Comparison of ENCODE assay signal across 1 cellular context in genomic region chr13:71837582-71837981, GRCh38.
TF ChIP-seq lines count a peak whose summit lies in the region.
"Not testable (repeated sequence)": the region's sequence is repeated elsewhere in the genome, so short reads cannot be mapped to it uniquely, and the experiment has no call there.

No MANE protein-coding gene starts in this region.

- not testable (repeated sequence) for H3K4me1 ChIP-seq in HEK293 (ENCODE audit: control insufficient read depth, insufficient read depth, low read length)

- not testable (repeated sequence) for H3K27ac ChIP-seq in HEK293 (ENCODE audit: extremely low read depth, low read depth, low read length)

- CTCF ChIA-PET in HEK293 (lab: Yijun Ruan, JAX), result not testable (repeated sequence)

- not testable (repeated sequence) for TF ChIP-seq CTCF in HEK293 (tag by site-specific recombination; IDR thresholded peaks at IDR 0.05)

- not testable (repeated sequence) for H3K36me3 ChIP-seq in HEK293 (ENCODE audit: control insufficient read depth in 2 of 2, insufficient read depth in 1 of 2, low read length in 2 of 2)

- POLR2A ChIA-PET in HEK293 (lab: Yijun Ruan, JAX), result not testable (repeated sequence)

- H3K4me3 ChIP-seq in HEK293 (ENCODE audit: low read depth, low read length), result not testable (repeated sequence)

- H3K9me3 ChIP-seq in HEK293 (ENCODE audit: control insufficient read depth, insufficient read depth, low read depth, low read length), result not testable (repeated sequence)

TF ChIP-seq in HEK293, 187 proteins besides CTCF, POLR2A, EP300 and RAD21:
- TF ChIP-seq ZNF146 (tag by site-specific recombination; IDR thresholded peaks at IDR 0.05) (peak; percentile 80), ZNF280D (tag by site-specific recombination; IDR thresholded peaks at IDR 0.05) (0 out of 2 replicates have a peak, but pooled peaks have one; percentile 18), ZNF580 (tag by site-specific recombination; IDR thresholded peaks at IDR 0.05) (peak; percentile 77)
